20 cellular contexts compared by ENCODE assay signal in genomic region chr4:165234766-165235165, GRCh38.
"Had no signal": no experiment of that assay in that cellular context is flagged by ENCODE, and none has a peak within 500 bp of the region (broad histone marks: within the 10 kb centered on the region; RNA-seq: fewer than 3 reads in every experiment).

No MANE protein-coding gene starts in this region.

- H3K4me3 ChIP-seq: SJSA1, SK-N-MC had no signal

- FAIRE-seq: HTR-8/SVneo, RCC 7860 had no signal

- H3K9me3 ChIP-seq: SJSA1 had no signal

- H3K27ac ChIP-seq: HL-60, SJSA1, SK-N-MC had no signal

- DNase-seq: KBM-7, NCI-H1092, NCI-H1105 treated with DMSO at 0.1 percent for 48 hours, NCI-H1417 treated with DMSO at 0.1 percent for 48 hours, NCI-H146, NCI-H1694 treated with DMSO at 0.1 percent for 48 hours, NCI-H1930, NCI-H2081, NCI-H2107, NCI-H2227 treated with DMSO at 0.1 percent for 48 hours, NCI-H524, NCI-H748 treated with DMSO at 0.1 percent for 48 hours, Right ventricle myocardium superior, RPMI8226, SIG-M5 had no signal

- H3K36me3 ChIP-seq: SJSA1 had no signal

- H3K4me1 ChIP-seq: SJSA1 had no signal

- H3K27me3 ChIP-seq: SJSA1 had no signal
